Comparison of ENCODE assay signal across 10 cellular contexts in the genomic region with DNA sequence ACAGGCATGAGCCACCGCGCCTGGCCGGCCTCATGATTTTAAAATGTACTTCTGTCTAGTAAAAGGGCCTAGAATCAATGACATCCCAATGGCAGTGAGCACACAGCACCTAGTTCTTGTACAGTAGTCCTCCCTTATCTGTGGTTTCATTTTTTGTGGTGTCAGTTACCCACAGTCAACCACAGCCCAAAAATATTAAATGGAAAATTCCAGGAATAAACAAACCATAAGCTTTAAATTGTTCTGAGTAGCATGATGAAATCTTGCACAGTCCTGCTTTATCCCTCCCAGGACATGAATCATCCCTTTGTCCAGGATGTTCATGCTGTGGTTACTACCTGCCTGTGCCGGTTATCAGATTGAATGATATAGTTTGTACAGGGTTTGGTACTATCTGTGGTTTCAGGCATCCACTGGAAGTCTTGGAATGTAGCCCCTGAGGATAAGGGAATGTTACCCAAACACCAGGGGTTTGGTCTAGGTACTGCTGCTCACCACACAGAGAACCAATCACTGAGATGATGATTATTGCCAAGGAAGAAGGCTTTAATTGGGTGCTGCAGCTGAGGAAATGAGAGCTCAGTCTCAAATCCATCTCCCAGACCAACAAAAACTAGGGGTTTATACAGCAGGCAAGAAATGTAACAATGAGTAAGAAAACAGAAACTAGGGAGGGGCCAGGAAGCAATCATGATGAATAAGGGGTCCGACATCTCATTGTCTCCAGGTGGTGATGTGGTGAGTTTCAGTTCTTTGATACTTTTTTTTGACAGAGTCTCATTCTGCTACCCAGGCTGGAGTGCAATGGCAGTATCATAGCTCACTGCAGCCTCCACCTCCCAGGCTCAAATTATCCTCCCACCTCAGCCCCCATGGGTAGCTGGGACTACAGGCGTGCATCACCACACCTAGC. TPM values are rescaled to one million over a fixed set of nuclear protein-coding genes. Genes with fewer than 3 reads are reported as not detected.
DNase-seq lines count a peak whose midpoint lies in the region; ATAC-seq and TF ChIP-seq lines count a peak whose summit lies in the region.
"Had no signal": no experiment of that assay in that cellular context is flagged by ENCODE, and none has a peak within 500 bp of the region (broad histone marks: within the 10 kb centered on the region; RNA-seq: fewer than 3 reads in every experiment).

No MANE protein-coding gene starts in this region.

- CTCF ChIA-PET in activated CD4-positive, alpha-beta T cell treated with anti-CD3 and anti-CD28 coated beads for 36 hours (lab: Charles Lee) = interaction anchor here (1.4 kb wide), 1 partner anchor 103 kb away, joined by 4 read pairs; no protein-coding TSS in a partner anchor
- CTCF ChIA-PET in RWPE1 (lab: Yijun Ruan, JAX) = no interaction called here
- CTCF ChIA-PET in GM10248 (lab: Yijun Ruan, JAX) = no interaction called here

- H3K4me3 Mint-ChIP-seq in activated CD4-positive, alpha-beta T cell treated with anti-CD3 and anti-CD28 coated beads for 36 hours = no peak overlapping the region
- H3K4me3 Mint-ChIP-seq in CD14-positive monocyte = no peak overlapping the region
- H3K4me3 Mint-ChIP-seq: B cell had no signal

- peak; percentile 27 for DNase-seq in activated CD4-positive, alpha-beta T cell treated with anti-CD3 and anti-CD28 coated beads for 36 hours
- no peak for DNase-seq in activated CD4-positive, alpha-beta T cell treated with anti-CD3 and anti-CD28 coated beads, Interleukin-2, amount 50 U/mL, for 1 hour
- DNase-seq in RWPE1 (ENCODE audit: low spot score) (peak; percentile 64), dedifferentiated amniotic fluid mesenchymal stem cell (ENCODE audit: extremely low spot score) (peak; percentile 77), CD14-positive monocyte (ENCODE audit: low spot score) (no peak), putamen (ENCODE audit: low spot score) (no peak), GM10248 (ENCODE audit: extremely low spot score) (no peak)
- peak; percentile 25 for DNase-seq in stimulated activated CD8-positive, alpha-beta memory T cell treated with anti-CD3 and anti-CD28 coated beads, Interleukin-4, amount 100 ng/mL, for 48 hours
- DNase-seq: body of pancreas had no signal

- H3K9me3 Mint-ChIP-seq in activated CD4-positive, alpha-beta T cell treated with anti-CD3 and anti-CD28 coated beads for 36 hours (ENCODE audit: low read depth) = no peaks in the 10 kb centered on the region
- H3K9me3 Mint-ChIP-seq in CD14-positive monocyte = peaks cover 0 to 6% (median 0%) of the 10 kb centered on the region in 7 donors

- H3K27ac ChIP-seq in RWPE1 = peak overlapping the region; percentile 96
- H3K27ac ChIP-seq: body of pancreas had no signal

- no peaks in the 10 kb centered on the region for H3K27me3 Mint-ChIP-seq in activated CD4-positive, alpha-beta T cell treated with anti-CD3 and anti-CD28 coated beads for 36 hours
- H3K27me3 Mint-ChIP-seq in CD14-positive monocyte (ENCODE audit: low read depth in 3 of 3) = no peaks in the 10 kb centered on the region
- H3K27me3 Mint-ChIP-seq: B cell had no signal

- no peak for TF ChIP-seq CTCF in RWPE1 (conservative IDR thresholded peaks at IDR 0.05; ENCODE audit: low read depth)
- TF ChIP-seq CTCF in CD14-positive monocyte (IDR thresholded peaks at IDR 0.05) = no peak
- no peak for TF ChIP-seq CTCF in GM10248 (IDR thresholded peaks at IDR 0.05; ENCODE audit: control extremely low read depth, extremely low read depth, low read depth, missing control alignments)

- peak; percentile 90 for ATAC-seq in activated CD4-positive, alpha-beta T cell treated with anti-CD3 and anti-CD28 coated beads for 36 hours
- ATAC-seq: body of pancreas had no signal

- intact Hi-C loops in activated CD4-positive, alpha-beta T cell treated with anti-CD3 and anti-CD28 coated beads for 36 hours (cut with DNase I, micrococcal nuclease) = loop anchor here in 1 of 2 experiments (2.0 kb wide), 1 partner anchor 16 kb away; the partner anchor contains the start of gene FHL1
- intact Hi-C loops in CD14-positive monocyte (cut with micrococcal nuclease) = no loop called here

- H3K36me3 Mint-ChIP-seq in activated CD4-positive, alpha-beta T cell treated with anti-CD3 and anti-CD28 coated beads for 36 hours (ENCODE audit: low read depth) = peaks cover 1% of the 10 kb centered on the region
- H3K36me3 Mint-ChIP-seq in CD14-positive monocyte = no peaks in the 10 kb centered on the region

- peak overlapping the region; percentile 63 for H3K27ac Mint-ChIP-seq in activated CD4-positive, alpha-beta T cell treated with anti-CD3 and anti-CD28 coated beads for 36 hours
- no peak overlapping the region for H3K27ac Mint-ChIP-seq in CD14-positive monocyte
- H3K27ac Mint-ChIP-seq: B cell had no signal

- H3K4me1 Mint-ChIP-seq in activated CD4-positive, alpha-beta T cell treated with anti-CD3 and anti-CD28 coated beads for 36 hours = peaks cover 12% of the 10 kb centered on the region
- H3K4me1 Mint-ChIP-seq in CD14-positive monocyte = peaks cover 3% of the 10 kb centered on the region
- H3K4me1 Mint-ChIP-seq: B cell had no signal

- POLR2A ChIA-PET in activated CD4-positive, alpha-beta T cell treated with anti-CD3 and anti-CD28 coated beads for 36 hours (lab: Charles Lee) = no interaction called here
- POLR2A ChIA-PET in RWPE1 (lab: Yijun Ruan, JAX; ENCODE audit: low non-redundant PET) = no interaction called here
- POLR2A ChIA-PET in GM10248 (lab: Yijun Ruan, JAX) = no interaction called here

RNA-seq across cellular contexts. Expression of gene FHL1, which starts 16.1 kb away (rescaled TPM):
- 10 to 100 TPM; 19.3 to 19.8 TPM for total RNA-seq in activated CD4-positive, alpha-beta T cell treated with anti-CD3 and anti-CD28 coated beads for 36 hours
- polyA plus RNA-seq in CD14-positive monocyte = 1 to 10 TPM in 1 of 2 donors, under 1 TPM in 1; 0.98 to 4.0 TPM

Comparison
In these comparisons a context has a peak if more than half of its experiments do, and no peak if none do; other contexts are left out.
1. DNase-seq: peak in activated CD4-positive, alpha-beta T cell treated with anti-CD3 and anti-CD28 coated beads for 36 hours (single experiment), RWPE1 (single experiment), dedifferentiated amniotic fluid mesenchymal stem cell (single experiment) and stimulated activated CD8-positive, alpha-beta memory T cell treated with anti-CD3 and anti-CD28 coated beads, Interleukin-4, amount 100 ng/mL, for 48 hours (single experiment); none in activated CD4-positive, alpha-beta T cell treated with anti-CD3 and anti-CD28 coated beads, Interleukin-2, amount 50 U/mL, for 1 hour (single experiment), CD14-positive monocyte (single experiment), putamen (single experiment) and GM10248 (single experiment).